Comparison of ENCODE assay signal across 18 cellular contexts in genomic region chr21:34962586-34963222, GRCh38.
A peak's percentile ranks its signal among the peaks of the same experiment; 100 is the strongest.
DNase-seq lines count a peak whose midpoint lies in the region; ATAC-seq and TF ChIP-seq lines count a peak whose summit lies in the region.
"Had no signal": no experiment of that assay in that cellular context is flagged by ENCODE, and none has a peak within 500 bp of the region (broad histone marks: within the 10 kb centered on the region; RNA-seq: fewer than 3 reads in every experiment).

No MANE protein-coding gene starts in this region.

- no peak overlapping the region for H3K4me2 ChIP-seq in GM23338

- H3K27ac ChIP-seq in GM23338 (ENCODE audit: low read depth): no peak overlapping the region
- H3K27ac ChIP-seq: heart left ventricle, lower lobe of right lung, RWPE1, skin epidermis, uterus had no signal

- H3F3A ChIP-seq in GM23338 (replicated peaks; ENCODE audit: low read depth): no peaks in the 10 kb centered on the region

- H2AFZ ChIP-seq in GM23338: peak overlapping the region; percentile 10; the same call in 1 of the 2 replicates

- peak; percentile 56 for DNase-seq in activated CD8-positive, alpha-beta T cell treated with anti-CD3 and anti-CD28 coated beads for 36 hours
- no peak for DNase-seq in activated CD8-positive, alpha-beta T cell treated with anti-CD3 and anti-CD28 coated beads, Interleukin-2, amount 10 ng/mL, durations not matched to agents 7 days and 5 days
- DNase-seq in GM23338 (ENCODE audit: low spot score): no peak
- DNase-seq in activated naive CD4-positive, alpha-beta T cell treated with anti-CD3 and anti-CD28 coated beads, Interleukin-2, amount 50 U/mL, for 72 hours (ENCODE audit: low spot score in 2 of 2): peak in 1 of 2 donors; percentile 64
- peak; percentile 53 for DNase-seq in stimulated activated CD4-positive, alpha-beta T cell treated with anti-CD3 and anti-CD28 coated beads, Interleukin-4, amount 100 ng/mL, for 24 hours
- DNase-seq in COLO829 (ENCODE audit: low spot score): no peak
- DNase-seq in dedifferentiated amniotic fluid mesenchymal stem cell (ENCODE audit: extremely low spot score): no peak
- DNase-seq in HK-2 (ENCODE audit: unreplicated experiment): no peak
- DNase-seq: amniotic stem cell, caudate nucleus, EL, heart left ventricle, lower lobe of right lung, NCI-H1694 treated with DMSO at 0.1 percent for 48 hours, NCI-H345, uterus had no signal

- H3K4me3 ChIP-seq in GM23338: no peak overlapping the region
- H3K4me3 ChIP-seq: heart left ventricle, lower lobe of right lung, skin epidermis, uterus had no signal

- H3K27ac Mint-ChIP-seq in activated CD8-positive, alpha-beta T cell treated with anti-CD3 and anti-CD28 coated beads for 36 hours: peak overlapping the region; percentile 95
- H3K27ac Mint-ChIP-seq in activated CD8-positive, alpha-beta T cell treated with anti-CD3 and anti-CD28 coated beads, Interleukin-2, amount 10 ng/mL, durations not matched to agents 7 days and 5 days: no peak overlapping the region
- no peak overlapping the region for H3K27ac Mint-ChIP-seq in GM23338
- H3K27ac Mint-ChIP-seq in activated naive CD4-positive, alpha-beta T cell treated with anti-CD3 and anti-CD28 coated beads, Interleukin-2, amount 50 U/mL, for 72 hours: peak overlapping the region; percentile 95 to 98

- CTCF ChIA-PET in activated CD8-positive, alpha-beta T cell treated with anti-CD3 and anti-CD28 coated beads for 36 hours (lab: Charles Lee): interaction anchor here (1.0 to 3.9 kb wide), 2 partner anchors 8 to 14 kb away, joined by 3 to 20 read pairs; no protein-coding TSS in a partner anchor
- CTCF ChIA-PET in activated CD8-positive, alpha-beta T cell treated with anti-CD3 and anti-CD28 coated beads, Interleukin-2, amount 10 ng/mL, durations not matched to agents 7 days and 5 days (lab: Charles Lee): interaction anchor here (1.3 kb wide), 1 partner anchor 16 kb away, joined by 3 read pairs; no protein-coding TSS in a partner anchor

- H3K4me1 Mint-ChIP-seq in activated CD8-positive, alpha-beta T cell treated with anti-CD3 and anti-CD28 coated beads for 36 hours (ENCODE audit: low read depth): peaks cover 78% of the 10 kb centered on the region
- H3K4me1 Mint-ChIP-seq in activated CD8-positive, alpha-beta T cell treated with anti-CD3 and anti-CD28 coated beads, Interleukin-2, amount 10 ng/mL, durations not matched to agents 7 days and 5 days (ENCODE audit: low read depth): peaks cover 40% of the 10 kb centered on the region
- H3K4me1 Mint-ChIP-seq in GM23338: peaks cover 14% of the 10 kb centered on the region

- H3K79me2 ChIP-seq in GM23338 (replicated peaks; ENCODE audit: insufficient read depth): no peaks in the 10 kb centered on the region

- ATAC-seq in activated CD8-positive, alpha-beta T cell treated with anti-CD3 and anti-CD28 coated beads for 36 hours: peak; percentile 49
- ATAC-seq in activated CD8-positive, alpha-beta T cell treated with anti-CD3 and anti-CD28 coated beads, Interleukin-2, amount 10 ng/mL, durations not matched to agents 7 days and 5 days: no peak
- no peak for ATAC-seq in GM23338
- peak; percentile 45 to 74 for ATAC-seq in activated naive CD4-positive, alpha-beta T cell treated with anti-CD3 and anti-CD28 coated beads, Interleukin-2, amount 50 U/mL, for 72 hours
- ATAC-seq: heart left ventricle, lower lobe of right lung had no signal

- TF ChIP-seq CTCF in activated CD8-positive, alpha-beta T cell treated with anti-CD3 and anti-CD28 coated beads for 36 hours (IDR thresholded peaks at IDR 0.05): no peak
- no peak for TF ChIP-seq CTCF in GM23338 (conservative IDR thresholded peaks at IDR 0.05; ENCODE audit: low read depth in 2 of 2)

- H3K9me3 Mint-ChIP-seq in activated CD8-positive, alpha-beta T cell treated with anti-CD3 and anti-CD28 coated beads for 36 hours: no peaks in the 10 kb centered on the region
- H3K9me3 Mint-ChIP-seq in activated CD8-positive, alpha-beta T cell treated with anti-CD3 and anti-CD28 coated beads, Interleukin-2, amount 10 ng/mL, durations not matched to agents 7 days and 5 days (ENCODE audit: insufficient read depth): no peaks in the 10 kb centered on the region
- H3K9me3 Mint-ChIP-seq in GM23338: no peaks in the 10 kb centered on the region
- no peaks in the 10 kb centered on the region for H3K9me3 Mint-ChIP-seq in activated naive CD4-positive, alpha-beta T cell treated with anti-CD3 and anti-CD28 coated beads, Interleukin-2, amount 50 U/mL, for 72 hours

- H3K9me2 ChIP-seq in GM23338 (ENCODE audit: insufficient read depth): no peaks in the 10 kb centered on the region

- POLR2A ChIA-PET in activated CD8-positive, alpha-beta T cell treated with anti-CD3 and anti-CD28 coated beads for 36 hours (lab: Charles Lee): interaction anchor here (0.6 to 3.0 kb wide), 6 partner anchors 9 to 85 kb away, joined by 3 to 14 read pairs (median 5); no protein-coding TSS in a partner anchor
- POLR2A ChIA-PET in activated CD8-positive, alpha-beta T cell treated with anti-CD3 and anti-CD28 coated beads, Interleukin-2, amount 10 ng/mL, durations not matched to agents 7 days and 5 days (lab: Charles Lee): interaction anchor here (0.8 kb wide), 1 partner anchor 42 kb away, joined by 3 read pairs; no protein-coding TSS in a partner anchor

- no peaks in the 10 kb centered on the region for H3K36me3 ChIP-seq in GM23338 (ENCODE audit: insufficient read depth)
- H3K36me3 ChIP-seq: heart left ventricle, lower lobe of right lung, uterus had no signal

- H3K4me1 ChIP-seq in GM23338 (ENCODE audit: insufficient read depth): peaks cover 3% of the 10 kb centered on the region; the same call in 1 of the 2 replicates
- H3K4me1 ChIP-seq: heart left ventricle, uterus had no signal

- peak overlapping the region; percentile 57 for H3K4me3 Mint-ChIP-seq in activated CD8-positive, alpha-beta T cell treated with anti-CD3 and anti-CD28 coated beads for 36 hours
- H3K4me3 Mint-ChIP-seq in activated CD8-positive, alpha-beta T cell treated with anti-CD3 and anti-CD28 coated beads, Interleukin-2, amount 10 ng/mL, durations not matched to agents 7 days and 5 days: no peak overlapping the region
- no peak overlapping the region for H3K4me3 Mint-ChIP-seq in GM23338

- intact Hi-C loops in activated CD8-positive, alpha-beta T cell treated with anti-CD3 and anti-CD28 coated beads for 36 hours (cut with micrococcal nuclease): no loop called here

- no peaks in the 10 kb centered on the region for H4K20me1 ChIP-seq in GM23338 (replicated peaks; ENCODE audit: insufficient read depth)

- H3K36me3 Mint-ChIP-seq in activated CD8-positive, alpha-beta T cell treated with anti-CD3 and anti-CD28 coated beads for 36 hours (ENCODE audit: low read depth): peaks cover 7% of the 10 kb centered on the region
- H3K36me3 Mint-ChIP-seq in activated CD8-positive, alpha-beta T cell treated with anti-CD3 and anti-CD28 coated beads, Interleukin-2, amount 10 ng/mL, durations not matched to agents 7 days and 5 days (ENCODE audit: low read depth): peaks cover 4% of the 10 kb centered on the region
- no peaks in the 10 kb centered on the region for H3K36me3 Mint-ChIP-seq in GM23338 (ENCODE audit: low read depth)
- peaks cover 5 to 26% of the 10 kb centered on the region in 2 donors for H3K36me3 Mint-ChIP-seq in activated naive CD4-positive, alpha-beta T cell treated with anti-CD3 and anti-CD28 coated beads, Interleukin-2, amount 50 U/mL, for 72 hours

- no peaks in the 10 kb centered on the region for H3K27me3 ChIP-seq in GM23338 (ENCODE audit: insufficient read depth)
- H3K27me3 ChIP-seq: uterus had no signal

- no peaks in the 10 kb centered on the region for H3K27me3 Mint-ChIP-seq in activated CD8-positive, alpha-beta T cell treated with anti-CD3 and anti-CD28 coated beads for 36 hours
- peaks cover 23% of the 10 kb centered on the region for H3K27me3 Mint-ChIP-seq in activated CD8-positive, alpha-beta T cell treated with anti-CD3 and anti-CD28 coated beads, Interleukin-2, amount 10 ng/mL, durations not matched to agents 7 days and 5 days (ENCODE audit: low read depth)
- H3K27me3 Mint-ChIP-seq in GM23338 (ENCODE audit: insufficient read depth, low read depth, poor library complexity): peaks cover 2% of the 10 kb centered on the region

TF ChIP-seq in GM23338, 12 proteins besides CTCF, POLR2A, EP300 and RAD21:
- no peak for TF ChIP-seq ZNF331 (CRISPR knock-in tag; IDR thresholded peaks at IDR 0.05; ENCODE audit: low read depth)
- TF ChIP-seq ETS1 (IDR thresholded peaks at IDR 0.05): no peak

Comparison
In these comparisons a context has a peak if more than half of its experiments do, and no peak if none do; other contexts are left out.
1. ATAC-seq: peak in activated CD8-positive, alpha-beta T cell treated with anti-CD3 and anti-CD28 coated beads for 36 hours (single experiment) and activated naive CD4-positive, alpha-beta T cell treated with anti-CD3 and anti-CD28 coated beads, Interleukin-2, amount 50 U/mL, for 72 hours (2 of 2); none in activated CD8-positive, alpha-beta T cell treated with anti-CD3 and anti-CD28 coated beads, Interleukin-2, amount 10 ng/mL, durations not matched to agents 7 days and 5 days (single experiment) and GM23338 (single experiment).
2. DNase-seq: peak in activated CD8-positive, alpha-beta T cell treated with anti-CD3 and anti-CD28 coated beads for 36 hours (single experiment) and stimulated activated CD4-positive, alpha-beta T cell treated with anti-CD3 and anti-CD28 coated beads, Interleukin-4, amount 100 ng/mL, for 24 hours (single experiment); none in activated CD8-positive, alpha-beta T cell treated with anti-CD3 and anti-CD28 coated beads, Interleukin-2, amount 10 ng/mL, durations not matched to agents 7 days and 5 days (single experiment), GM23338 (single experiment), COLO829 (single experiment), dedifferentiated amniotic fluid mesenchymal stem cell (single experiment) and HK-2 (single experiment).
3. H3K27ac Mint-ChIP-seq: peak in activated CD8-positive, alpha-beta T cell treated with anti-CD3 and anti-CD28 coated beads for 36 hours (single experiment) and activated naive CD4-positive, alpha-beta T cell treated with anti-CD3 and anti-CD28 coated beads, Interleukin-2, amount 50 U/mL, for 72 hours (2 of 2); none in activated CD8-positive, alpha-beta T cell treated with anti-CD3 and anti-CD28 coated beads, Interleukin-2, amount 10 ng/mL, durations not matched to agents 7 days and 5 days (single experiment) and GM23338 (single experiment).